22 cellular contexts compared by ENCODE assay signal in genomic region chr15:66894363-66894762, GRCh38.
"Had no signal": no experiment of that assay in that cellular context is flagged by ENCODE, and none has a peak within 500 bp of the region (broad histone marks: within the 10 kb centered on the region; RNA-seq: fewer than 3 reads in every experiment).

No MANE protein-coding gene starts in this region.

- H3K4me3 ChIP-seq: adrenal gland, tibial artery had no signal

- H3K27me3 ChIP-seq: adrenal gland, tibial artery had no signal

- H3K36me3 Mint-ChIP-seq: activated naive CD4-positive, alpha-beta T cell treated with anti-CD3 and anti-CD28 coated beads, Interleukin-2, amount 50 U/mL, for 72 hours had no signal

- ATAC-seq: activated naive CD4-positive, alpha-beta T cell treated with anti-CD3 and anti-CD28 coated beads, Interleukin-2, amount 50 U/mL, for 72 hours; WTC11 had no signal

- H3K27ac Mint-ChIP-seq: activated CD4-positive, alpha-beta memory T cell treated with anti-CD3 and anti-CD28 coated beads, Interleukin-2, amount 10 ng/mL, durations not matched to agents 7 days and 5 days; activated naive CD4-positive, alpha-beta T cell treated with anti-CD3 and anti-CD28 coated beads, Interleukin-2, amount 50 U/mL, for 72 hours; WTC11 had no signal

- H3K4me3 Mint-ChIP-seq: activated CD4-positive, alpha-beta memory T cell treated with anti-CD3 and anti-CD28 coated beads, Interleukin-2, amount 10 ng/mL, durations not matched to agents 7 days and 5 days; nephron; WTC11 had no signal

- H3K36me3 ChIP-seq: adrenal gland, tibial artery had no signal

- DNase-seq: activated CD4-positive, alpha-beta memory T cell treated with anti-CD3 and anti-CD28 coated beads, Interleukin-2, amount 10 ng/mL, durations not matched to agents 7 days and 5 days; activated CD4-positive, alpha-beta T cell treated with anti-CD3 and anti-CD28 coated beads for 4 hours; activated gamma-delta T cell treated with Interleukin-2 at 50 U/mL for 16 hours; foreskin melanocyte; hypothalamus; midbrain; nucleus accumbens; posterior cingulate gyrus; retina; stimulated activated CD4-positive, alpha-beta T cell treated with anti-CD3 and anti-CD28 coated beads, Interleukin-2, amount 100 ng/mL, for 24 hours; stimulated activated naive CD4-positive, alpha-beta T cell treated with Interleukin-2 at 50 U/mL for 16 hours; SW 1271; T-helper 2 cell had no signal

- H3K27ac ChIP-seq: adrenal gland, epithelial cell of prostate, tibial artery had no signal

- H3K4me1 ChIP-seq: adrenal gland had no signal

- H3K9me3 ChIP-seq: adrenal gland, tibial artery had no signal

- FAIRE-seq: bronchial epithelial cell, keratinocyte, TTC549 had no signal
